6 cellular contexts compared by ENCODE assay signal in the genomic region with DNA sequence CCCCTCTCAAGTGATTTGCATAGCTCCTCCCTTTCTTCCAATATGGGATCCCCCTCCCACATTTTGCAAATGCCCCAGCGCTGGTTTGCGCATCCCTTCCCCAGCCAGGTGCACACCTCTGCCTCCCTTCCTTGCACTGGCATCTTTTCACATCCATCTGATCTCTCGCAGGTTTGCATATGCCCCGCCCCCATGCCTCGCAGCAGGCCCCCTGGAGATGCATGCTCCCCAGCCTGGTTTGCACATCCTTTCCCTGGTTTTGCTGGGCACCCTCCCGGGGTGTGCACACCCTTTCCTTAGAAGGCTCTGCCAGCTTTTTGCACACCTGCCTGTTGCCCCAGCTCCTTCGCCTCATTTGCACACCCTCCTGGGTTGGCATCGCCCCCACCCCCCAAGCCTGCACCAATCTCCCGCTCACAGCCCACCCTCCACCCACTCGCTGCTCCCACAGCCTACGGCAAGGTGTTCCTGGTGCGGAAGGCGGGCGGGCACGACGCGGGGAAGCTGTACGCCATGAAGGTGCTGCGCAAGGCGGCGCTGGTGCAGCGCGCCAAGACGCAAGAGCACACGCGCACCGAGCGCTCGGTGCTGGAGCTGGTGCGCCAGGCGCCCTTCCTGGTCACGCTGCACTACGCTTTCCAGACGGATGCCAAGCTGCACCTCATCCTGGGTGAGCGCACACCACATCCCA.
DNase-seq lines count a peak whose midpoint lies in the region; ATAC-seq lines count a peak whose summit lies in the region.

No MANE protein-coding gene starts in this region.

- peak overlapping the region; percentile 81 for H3K4me3 ChIP-seq in effector memory CD4-positive, alpha-beta T cell (ENCODE audit: insufficient read depth, low read depth, low read length, poor library complexity, severe bottlenecking)
- H3K4me3 ChIP-seq in rectal smooth muscle tissue (ENCODE audit: low read length): peak overlapping the region; percentile 81

- ATAC-seq in GM21619 (IDR thresholded peaks at IDR 0.05; ENCODE audit: unreplicated experiment): no peak

- peak overlapping the region; percentile 56 for H3K27ac ChIP-seq in effector memory CD4-positive, alpha-beta T cell (ENCODE audit: insufficient read depth, low read length, poor library complexity, severe bottlenecking)
- no peak overlapping the region for H3K27ac ChIP-seq in rectal smooth muscle tissue (ENCODE audit: low read depth, low read length)

- DNase-seq in AML-193 (lab: John Stamatoyannopoulos, UW) (peak; percentile 21 to 39), NCI-H526 treated with DMSO at 0.1 percent for 48 hours (lab: John Stamatoyannopoulos, UW) (peak; percentile 88), EL (no peak)
- no peak for DNase-seq in effector memory CD4-positive, alpha-beta T cell

- peaks cover 34% of the 10 kb centered on the region for H3K36me3 ChIP-seq in effector memory CD4-positive, alpha-beta T cell (ENCODE audit: control insufficient read depth, insufficient read depth, low read length)
- peaks cover 17% of the 10 kb centered on the region for H3K36me3 ChIP-seq in rectal smooth muscle tissue (ENCODE audit: control insufficient read depth, insufficient read depth, low read length)

- H3K4me1 ChIP-seq in effector memory CD4-positive, alpha-beta T cell (ENCODE audit: control insufficient read depth, insufficient read depth, low read length, poor library complexity, severe bottlenecking): peaks cover 29% of the 10 kb centered on the region
- peaks cover 7% of the 10 kb centered on the region for H3K4me1 ChIP-seq in rectal smooth muscle tissue (ENCODE audit: control insufficient read depth, insufficient read depth, low read length)

- H3K9ac ChIP-seq in rectal smooth muscle tissue (ENCODE audit: low read length): peak overlapping the region; percentile 82

- H3K27me3 ChIP-seq in effector memory CD4-positive, alpha-beta T cell (replicated peaks; ENCODE audit: control insufficient read depth, insufficient read depth, low read length, poor library complexity, severe bottlenecking): no peaks in the 10 kb centered on the region
- no peaks in the 10 kb centered on the region for H3K27me3 ChIP-seq in rectal smooth muscle tissue (ENCODE audit: control insufficient read depth, insufficient read depth, low read length)

- H3K9me3 ChIP-seq in effector memory CD4-positive, alpha-beta T cell (ENCODE audit: control insufficient read depth, low read length): no peaks in the 10 kb centered on the region

Comparison
In these comparisons a context has a peak if more than half of its experiments do, and no peak if none do; other contexts are left out.
1. DNase-seq: peak in AML-193 (2 of 2) and NCI-H526 treated with DMSO at 0.1 percent for 48 hours (single experiment); none in effector memory CD4-positive, alpha-beta T cell (0 of 3) and EL (single experiment).